Comparison of ENCODE assay signal across 17 cellular contexts in genomic region chr5:177376107-177376506, GRCh38. TPM values are rescaled to one million over a fixed set of nuclear protein-coding genes. Genes with fewer than 3 reads are reported as not detected.
A peak's percentile ranks its signal among the peaks of the same experiment; 100 is the strongest.
DNase-seq lines count a peak whose midpoint lies in the region; ATAC-seq, FAIRE-seq and TF ChIP-seq lines count a peak whose summit lies in the region.
"Had no signal": no experiment of that assay in that cellular context is flagged by ENCODE, and none has a peak within 500 bp of the region (broad histone marks: within the 10 kb centered on the region; RNA-seq: fewer than 3 reads in every experiment).

No MANE protein-coding gene starts in this region.

- H3K27me3 ChIP-seq in K562 (ENCODE audit: control insufficient read depth in 2 of 2, insufficient read depth in 2 of 2, low read length in 2 of 2) (no peaks in the 10 kb centered on the region), testis (no peaks in the 10 kb centered on the region), small intestine (ENCODE audit: control insufficient read depth in 2 of 2, insufficient read depth in 2 of 2, low read length in 2 of 2) (no peaks in the 10 kb centered on the region)
- H3K27me3 ChIP-seq in naive thymus-derived CD4-positive, alpha-beta T cell (ENCODE audit: control insufficient read depth in 2 of 2, insufficient read depth in 2 of 2, low read length in 2 of 2) = no peaks in the 10 kb centered on the region

- TF ChIP-seq POLR2A in K562 (conservative IDR thresholded peaks at IDR 0.05) (no peak), testis (IDR thresholded peaks at IDR 0.05) (no peak)

- H3K4me3 Mint-ChIP-seq in activated naive CD4-positive, alpha-beta T cell treated with anti-CD3 and anti-CD28 coated beads, Interleukin-2, amount 50 U/mL, for 24 hours = no peak overlapping the region
- H3K4me3 Mint-ChIP-seq in naive thymus-derived CD4-positive, alpha-beta T cell = peak overlapping the region in 1 of 10 donors; percentile 52

- H3K4me2 ChIP-seq in K562 (ENCODE audit: insufficient read depth, low read length) = no peak overlapping the region
- H3K4me2 ChIP-seq: A549, KMS-11 had no signal

- TF ChIP-seq EP300 in K562 (IDR thresholded peaks at IDR 0.05; ENCODE audit: low read length) = no peak

- FAIRE-seq in K562 (lab: Jason Lieb, UNC) = no peak
- no peak for FAIRE-seq in urothelium cell line (lab: Jason Lieb, UNC)
- FAIRE-seq in small intestine (lab: Jason Lieb, UNC) = no peak
- FAIRE-seq: A549, H54 had no signal

- H3K4me1 ChIP-seq in K562 (replicated peaks in 1 of 2; ENCODE audit: control insufficient read depth in 2 of 2, insufficient read depth in 2 of 2, low read length in 2 of 2) (peaks cover 19 to 36% of the 10 kb centered on the region in 2 experiments), testis (peaks cover 8% of the 10 kb centered on the region), small intestine (ENCODE audit: control insufficient read depth in 2 of 2, insufficient read depth in 1 of 2, low read depth in 1 of 2, low read length in 1 of 2) (no peaks in the 10 kb centered on the region)
- H3K4me1 ChIP-seq in naive thymus-derived CD4-positive, alpha-beta T cell (ENCODE audit: control insufficient read depth in 2 of 2, insufficient read depth in 2 of 2, low read length in 2 of 2) = peaks cover 30 to 53% of the 10 kb centered on the region in 2 donors

- no peak overlapping the region for H2AFZ ChIP-seq in K562 (ENCODE audit: low read depth, low read length)

- no peak overlapping the region for H3K9ac ChIP-seq in K562 (ENCODE audit: insufficient read depth in 1 of 2, low read depth in 2 of 2, low read length in 2 of 2)
- H3K9ac ChIP-seq: KMS-11 had no signal

- no peaks in the 10 kb centered on the region for H3K9me3 Mint-ChIP-seq in activated naive CD4-positive, alpha-beta T cell treated with anti-CD3 and anti-CD28 coated beads, Interleukin-2, amount 50 U/mL, for 24 hours
- H3K9me3 Mint-ChIP-seq in naive thymus-derived CD4-positive, alpha-beta T cell = no peaks in the 10 kb centered on the region

- BruUV-seq in K562 (replicated peaks; lab: Mats Ljungman, UMichigan) = no TSS peak

- 74% methylated on average over 11 of the region's 11 CpGs for WGBS in K562 (ENCODE audit: insufficient coverage, low coverage, missing lambda C conversion rate)
- 46 to 62% methylated on average over 11 of the region's 11 CpGs for WGBS in testis, 2 donors
- WGBS in small intestine, 3 donors = 76 to 85% (median 83%) methylated on average over 11 of the region's 11 CpGs

- H3K9me3 ChIP-seq in K562 (replicated peaks; ENCODE audit: control insufficient read depth, insufficient read depth, low read depth, low read length) (no peaks in the 10 kb centered on the region), testis (no peaks in the 10 kb centered on the region), small intestine (ENCODE audit: control insufficient read depth, low read depth) (no peaks in the 10 kb centered on the region)
- no peaks in the 10 kb centered on the region for H3K9me3 ChIP-seq in naive thymus-derived CD4-positive, alpha-beta T cell (ENCODE audit: control insufficient read depth in 2 of 3, low read length in 3 of 3)
- H3K9me3 ChIP-seq: A549 had no signal

- POLR2A ChIA-PET in K562 (lab: Yijun Ruan, JAX) = no interaction called here
- POLR2A ChIA-PET in naive thymus-derived CD4-positive, alpha-beta T cell (lab: Charles Lee) = interaction anchor here (0.7 to 0.8 kb wide), 2 partner anchors 24 to 64 kb away, joined by 3 read pairs; partner anchors contain the start of genes LMAN2 and MXD3

- peaks cover 4% of the 10 kb centered on the region for H3K9me1 ChIP-seq in K562 (ENCODE audit: control insufficient read depth, insufficient read depth, low read length)

- H3K79me2 ChIP-seq in K562 (ENCODE audit: control insufficient read depth, insufficient read depth, low read length) = no peaks in the 10 kb centered on the region; the same call in 2 of the 3 replicates

- H3K4me3 ChIP-seq in K562 (no peak overlapping the region), testis (no peak overlapping the region), small intestine (ENCODE audit: low read depth in 1 of 2, low read length in 2 of 2) (no peak overlapping the region)
- H3K4me3 ChIP-seq in naive thymus-derived CD4-positive, alpha-beta T cell (ENCODE audit: low read length) = no peak overlapping the region
- H3K4me3 ChIP-seq: A549 had no signal

- no peaks in the 10 kb centered on the region for H3K27me3 Mint-ChIP-seq in activated naive CD4-positive, alpha-beta T cell treated with anti-CD3 and anti-CD28 coated beads, Interleukin-2, amount 50 U/mL, for 24 hours
- H3K27me3 Mint-ChIP-seq in naive thymus-derived CD4-positive, alpha-beta T cell = no peaks in the 10 kb centered on the region

- no peaks in the 10 kb centered on the region for H4K20me1 ChIP-seq in K562 (replicated peaks; ENCODE audit: control insufficient read depth, insufficient read depth, low read length)

- H3K36me3 Mint-ChIP-seq in activated naive CD4-positive, alpha-beta T cell treated with anti-CD3 and anti-CD28 coated beads, Interleukin-2, amount 50 U/mL, for 24 hours = no peaks in the 10 kb centered on the region
- H3K36me3 Mint-ChIP-seq in naive thymus-derived CD4-positive, alpha-beta T cell = peaks cover 0 to 19% (median 4%) of the 10 kb centered on the region in 5 donors

- no peak for ATAC-seq in K562
- no peak for ATAC-seq in naive thymus-derived CD4-positive, alpha-beta T cell
- ATAC-seq: A549, PC-3 had no signal

- CTCF ChIA-PET in K562 (lab: Yijun Ruan, JAX; ENCODE audit: low intra/inter-chr PET ratio) = no interaction called here
- CTCF ChIA-PET in naive thymus-derived CD4-positive, alpha-beta T cell (lab: Charles Lee) = interaction anchor here (1.5 to 3.2 kb wide), 2 partner anchors 13 to 66 kb away, joined by 3 to 20 read pairs; no protein-coding TSS in a partner anchor

- intact Hi-C loops in K562 (cut with micrococcal nuclease) (no loop called here), testis (cut with DNase I; ENCODE audit: low total_unique reads) (no loop called here)
- intact Hi-C loops in naive thymus-derived CD4-positive, alpha-beta T cell (cut with micrococcal nuclease) = no loop called here

- H3K4me1 Mint-ChIP-seq in activated naive CD4-positive, alpha-beta T cell treated with anti-CD3 and anti-CD28 coated beads, Interleukin-2, amount 50 U/mL, for 24 hours = peaks cover 61% of the 10 kb centered on the region
- peaks cover 43 to 83% (median 61%) of the 10 kb centered on the region in 7 donors for H3K4me1 Mint-ChIP-seq in naive thymus-derived CD4-positive, alpha-beta T cell

- DNase-seq in activated naive CD4-positive, alpha-beta T cell treated with anti-CD3 and anti-CD28 coated beads, Interleukin-2, amount 50 U/mL, for 16 hours = no peak
- DNase-seq in K562 (ENCODE audit: extremely low read depth in 1 of 4, low spot score in 3 of 4) (no peak), testis (peak; percentile 67), urothelium cell line (ENCODE audit: low spot score) (no peak), small intestine (no peak), NCI-H2171 treated with DMSO at 0.1 percent for 48 hours (lab: John Stamatoyannopoulos, UW) (no peak)
- no peak for DNase-seq in naive thymus-derived CD4-positive, alpha-beta T cell
- DNase-seq: NCI-H1092 treated with DMSO at 0.1 percent for 48 hours, NCI-H187, NCI-H446 treated with DMSO at 0.1 percent for 48 hours, NCI-H748 treated with DMSO at 0.1 percent for 48 hours, PC-3 had no signal

- peak overlapping the region; percentile 88 for H3K27ac Mint-ChIP-seq in activated naive CD4-positive, alpha-beta T cell treated with anti-CD3 and anti-CD28 coated beads, Interleukin-2, amount 50 U/mL, for 24 hours
- H3K27ac Mint-ChIP-seq in naive thymus-derived CD4-positive, alpha-beta T cell = peak overlapping the region in 8 of 9 donors; percentile 70 to 94 (median 86)

- in situ Hi-C loops in K562 (cut with MboI) = no loop called here

- H3K36me3 ChIP-seq in K562 (ENCODE audit: control insufficient read depth, insufficient read depth, low read length) = peaks cover 23% of the 10 kb centered on the region; the same call in 2 of the 3 replicates
- peaks cover 0 to 15% (median 4%) of the 10 kb centered on the region in 3 experiments for H3K36me3 ChIP-seq in naive thymus-derived CD4-positive, alpha-beta T cell (ENCODE audit: control insufficient read depth in 2 of 3, insufficient read depth in 3 of 3, low read length in 3 of 3)
- H3K36me3 ChIP-seq in testis (ENCODE audit: low read depth, missing control alignments) = no peaks in the 10 kb centered on the region
- no peaks in the 10 kb centered on the region for H3K36me3 ChIP-seq in small intestine (ENCODE audit: control insufficient read depth in 2 of 2, insufficient read depth in 2 of 2, low read length in 2 of 2)

- TF ChIP-seq CTCF in K562 (IDR thresholded peaks at IDR 0.05 in 2 of 3, conservative IDR thresholded peaks at IDR 0.05 in 1 of 3; ENCODE audit: insufficient read depth in 2 of 3, low read depth in 1 of 3, low read length in 3 of 3) = no peak
- TF ChIP-seq CTCF in testis (IDR thresholded peaks at IDR 0.05) = no peak

- H3K27ac ChIP-seq in K562 (ENCODE audit: extremely low read depth, low read depth, low read length) (no peak overlapping the region), testis (peak overlapping the region in 1 of 2 donors; percentile 51), small intestine (ENCODE audit: low read depth in 1 of 2, low read length in 1 of 2) (no peak overlapping the region)
- H3K27ac ChIP-seq in naive thymus-derived CD4-positive, alpha-beta T cell (ENCODE audit: low read depth, low read length) = peak overlapping the region; percentile 40
- H3K27ac ChIP-seq: KMS-11 had no signal

- no peak for TF ChIP-seq RAD21 in K562 (CRISPR knock-in tag; conservative IDR thresholded peaks at IDR 0.05 in 1 of 2, IDR thresholded peaks at IDR 0.05 in 1 of 2)

RNA-seq across cellular contexts. Expression of gene SLC34A1, which starts 8.1 kb away (rescaled TPM):
- total RNA-seq in K562 (2011; cell fraction: chromatin; rRNA removed; ENCODE audit: low replicate concordance) = 0.09 TPM in 1 of 2 replicates, not detected in the other
- not detected in 2 replicates for total RNA-seq in K562 (2011; cell fraction: nucleolus; rRNA removed)
- total RNA-seq in K562 (2011; cell fraction: nucleoplasm; rRNA removed) = not detected in 2 replicates
- total RNA-seq in K562 (2014; rRNA removed) (not detected in 2 replicates), K562 (2014; rRNA removed; fragmentation: Illumina TruSeq; extraction: Trizol) (not detected in 2 replicates), K562 (2015; rRNA removed; fragmentation: Illumina TruSeq; extraction: Trizol) (not detected in 2 replicates), K562 (2021) (not detected in 2 replicates), testis (under 1 TPM in 1 of 2 donors, not detected in 1; 0.19 TPM)
- polyA plus RNA-seq in K562 (2011; rRNA removed) (not detected in 2 replicates), K562 (2014; fragmentation: Illumina TruSeq; extraction: Trizol) (not detected in 2 replicates), K562 (2014; fragmentation: Nextera tagmentation; extraction: Ambion mirVana) (not detected), K562 (2014; rRNA removed) (not detected in 2 replicates), testis (ENCODE audit: insufficient read depth, low read depth, low replicate concordance) (not detected), small intestine (under 1 TPM in 1 of 3 donors, not detected in 2; 0.01 TPM)
- polyA plus RNA-seq in K562 (2011; cell fraction: cytosol; rRNA removed) = not detected in 2 replicates
- not detected in 2 replicates for polyA plus RNA-seq in K562 (2011; cell fraction: nucleus; rRNA removed)
- polyA plus RNA-seq in K562 (2012) = not detected in 2 replicates
- not detected in 2 replicates for polyA minus RNA-seq in K562 (2011; rRNA and poly(A)+ RNA removed)
- polyA minus RNA-seq in K562 (2011; cell fraction: cytosol; rRNA and poly(A)+ RNA removed) = not detected in 2 replicates
- not detected in 2 replicates for polyA minus RNA-seq in K562 (2011; cell fraction: nucleus; rRNA and poly(A)+ RNA removed)
- total RNA-seq in naive thymus-derived CD4-positive, alpha-beta T cell = under 1 TPM in 2 of 5 experiments, not detected in 3; 0.27 to 0.29 TPM
- polyA plus RNA-seq in naive thymus-derived CD4-positive, alpha-beta T cell = not detected
- total RNA-seq: MCF 10A had no signal

RNA-seq across cellular contexts. Expression of gene RGS14, which starts 18.4 kb away (rescaled TPM):
- total RNA-seq in K562 (2011; cell fraction: chromatin; rRNA removed; ENCODE audit: low replicate concordance) = 35.8 and 98.9 TPM in 2 replicates
- total RNA-seq in K562 (2011; cell fraction: nucleolus; rRNA removed) = 87.6 and 104 TPM in 2 replicates
- total RNA-seq in K562 (2011; cell fraction: nucleoplasm; rRNA removed) = 52.4 and 57.0 TPM in 2 replicates
- 63.1 and 86.1 TPM in 2 replicates for total RNA-seq in K562 (2014; rRNA removed)
- 6.3 and 10.5 TPM in 2 replicates for total RNA-seq in K562 (2014; rRNA removed; fragmentation: Illumina TruSeq; extraction: Trizol)
- total RNA-seq in K562 (2015; rRNA removed; fragmentation: Illumina TruSeq; extraction: Trizol) = 34.5 and 38.8 TPM in 2 replicates
- total RNA-seq in K562 (2021) = 50.3 and 55.4 TPM in 2 replicates
- 21.2 and 40.8 TPM in 2 replicates for polyA plus RNA-seq in K562 (2011; rRNA removed)
- 54.2 and 98.9 TPM in 2 replicates for polyA plus RNA-seq in K562 (2011; cell fraction: cytosol; rRNA removed)
- 174 and 232 TPM in 2 replicates for polyA plus RNA-seq in K562 (2011; cell fraction: nucleus; rRNA removed)
- 40.9 and 53.0 TPM in 2 replicates for polyA plus RNA-seq in K562 (2012)
- polyA plus RNA-seq in K562 (2014; fragmentation: Illumina TruSeq; extraction: Trizol) = 42.0 and 46.3 TPM in 2 replicates
- polyA plus RNA-seq in K562 (2014; fragmentation: Nextera tagmentation; extraction: Ambion mirVana) = 1 to 10 TPM in 1 of 2 experiments, under 1 TPM in 1; 0.28 to 1.3 TPM
- polyA plus RNA-seq in K562 (2014; rRNA removed) = 75.9 and 101 TPM in 2 replicates
- 11.5 and 13.6 TPM in 2 replicates for polyA minus RNA-seq in K562 (2011; rRNA and poly(A)+ RNA removed)
- polyA minus RNA-seq in K562 (2011; cell fraction: cytosol; rRNA and poly(A)+ RNA removed) = 20.3 and 24.8 TPM in 2 replicates
- polyA minus RNA-seq in K562 (2011; cell fraction: nucleus; rRNA and poly(A)+ RNA removed) = 49.7 and 64.5 TPM in 2 replicates
- total RNA-seq in naive thymus-derived CD4-positive, alpha-beta T cell = 100 to 1,000 TPM in 3 of 5 experiments, 10 to 100 TPM in 2; 68.4 to 196 (median 112) TPM
- 100 to 1,000 TPM in 1 of 2 donors, 10 to 100 TPM in 1; 32.9 to 100 TPM for polyA plus RNA-seq in naive thymus-derived CD4-positive, alpha-beta T cell
- 10 to 100 TPM; 39.2 to 40.5 TPM for total RNA-seq in testis
- 25.3 TPM for polyA plus RNA-seq in testis (ENCODE audit: insufficient read depth, low read depth, low replicate concordance)
- 10 to 100 TPM; 12.8 to 22.7 (median 18.6) TPM for polyA plus RNA-seq in small intestine

RNA-seq across cellular contexts. Expression of gene PFN3, which starts 24.4 kb away (rescaled TPM):
- total RNA-seq in K562 (2011; cell fraction: chromatin; rRNA removed; ENCODE audit: low replicate concordance) = not detected in 2 replicates
- not detected in 2 replicates for total RNA-seq in K562 (2011; cell fraction: nucleolus; rRNA removed)
- not detected in 2 replicates for total RNA-seq in K562 (2011; cell fraction: nucleoplasm; rRNA removed)
- not detected in 2 replicates for total RNA-seq in K562 (2014; rRNA removed)
- total RNA-seq in K562 (2014; rRNA removed; fragmentation: Illumina TruSeq; extraction: Trizol) = not detected in 2 replicates
- total RNA-seq in K562 (2015; rRNA removed; fragmentation: Illumina TruSeq; extraction: Trizol) = not detected in 2 replicates
- total RNA-seq in K562 (2021) = not detected in 2 replicates
- not detected in 2 replicates for polyA plus RNA-seq in K562 (2011; rRNA removed)
- not detected in 2 replicates for polyA plus RNA-seq in K562 (2011; cell fraction: cytosol; rRNA removed)
- polyA plus RNA-seq in K562 (2011; cell fraction: nucleus; rRNA removed) = not detected in 2 replicates
- not detected in 2 replicates for polyA plus RNA-seq in K562 (2012)
- polyA plus RNA-seq in K562 (2014; fragmentation: Illumina TruSeq; extraction: Trizol) = not detected in 2 replicates
- polyA plus RNA-seq in K562 (2014; fragmentation: Nextera tagmentation; extraction: Ambion mirVana) = not detected
- polyA plus RNA-seq in K562 (2014; rRNA removed) = not detected in 2 replicates
- polyA minus RNA-seq in K562 (2011; rRNA and poly(A)+ RNA removed) = not detected in 2 replicates
- not detected in 2 replicates for polyA minus RNA-seq in K562 (2011; cell fraction: cytosol; rRNA and poly(A)+ RNA removed)
- 0.67 TPM in 1 of 2 replicates, not detected in the other for polyA minus RNA-seq in K562 (2011; cell fraction: nucleus; rRNA and poly(A)+ RNA removed)
- total RNA-seq in naive thymus-derived CD4-positive, alpha-beta T cell = not detected
- polyA plus RNA-seq in naive thymus-derived CD4-positive, alpha-beta T cell = not detected
- 10 to 100 TPM; 27.5 to 45.7 TPM for total RNA-seq in testis
- 7.4 TPM for polyA plus RNA-seq in testis (ENCODE audit: insufficient read depth, low read depth, low replicate concordance)
- not detected for polyA plus RNA-seq in small intestine
- total RNA-seq: MCF 10A, PC-3 had no signal
- polyA plus RNA-seq: A549 had no signal

RNA-seq across cellular contexts. Expression of gene LMAN2, which starts 24.6 kb away (rescaled TPM):
- total RNA-seq in K562 (2011; cell fraction: chromatin; rRNA removed; ENCODE audit: low replicate concordance) = 108 and 260 TPM in 2 replicates
- 422 and 429 TPM in 2 replicates for total RNA-seq in K562 (2011; cell fraction: nucleolus; rRNA removed)
- total RNA-seq in K562 (2011; cell fraction: nucleoplasm; rRNA removed) = 240 and 283 TPM in 2 replicates
- total RNA-seq in K562 (2014; rRNA removed) (200 and 216 TPM in 2 replicates), K562 (2014; rRNA removed; fragmentation: Illumina TruSeq; extraction: Trizol) (69.3 and 110 TPM in 2 replicates), K562 (2015; rRNA removed; fragmentation: Illumina TruSeq; extraction: Trizol) (179 and 196 TPM in 2 replicates), K562 (2021) (130 and 136 TPM in 2 replicates), testis (100 to 1,000 TPM; 355 TPM)
- polyA plus RNA-seq in K562 (2011; rRNA removed) (119 and 150 TPM in 2 replicates), K562 (2014; fragmentation: Illumina TruSeq; extraction: Trizol) (241 and 254 TPM in 2 replicates), K562 (2014; fragmentation: Nextera tagmentation; extraction: Ambion mirVana) (1 to 10 TPM; 2.7 to 8.5 TPM), K562 (2014; rRNA removed) (196 and 235 TPM in 2 replicates), testis (ENCODE audit: insufficient read depth, low read depth, low replicate concordance) (254 TPM), small intestine (100 to 1,000 TPM in 1 of 3 donors, 10 to 100 TPM in 2; 73.6 to 304 (median 91.9) TPM)
- 299 and 407 TPM in 2 replicates for polyA plus RNA-seq in K562 (2011; cell fraction: cytosol; rRNA removed)
- 207 and 224 TPM in 2 replicates for polyA plus RNA-seq in K562 (2011; cell fraction: nucleus; rRNA removed)
- 176 and 216 TPM in 2 replicates for polyA plus RNA-seq in K562 (2012)
- polyA minus RNA-seq in K562 (2011; rRNA and poly(A)+ RNA removed) = 113 and 151 TPM in 2 replicates
- 150 and 163 TPM in 2 replicates for polyA minus RNA-seq in K562 (2011; cell fraction: cytosol; rRNA and poly(A)+ RNA removed)
- 76.1 and 108 TPM in 2 replicates for polyA minus RNA-seq in K562 (2011; cell fraction: nucleus; rRNA and poly(A)+ RNA removed)
- 100 to 1,000 TPM in 2 of 5 experiments, 10 to 100 TPM in 3; 71.8 to 144 (median 99.7) TPM for total RNA-seq in naive thymus-derived CD4-positive, alpha-beta T cell
- polyA plus RNA-seq in naive thymus-derived CD4-positive, alpha-beta T cell = 100 to 1,000 TPM; 194 to 202 TPM

RNA-seq across cellular contexts. Expression of gene F12, which starts 33.3 kb away (rescaled TPM):
- total RNA-seq in K562 (2011; cell fraction: chromatin; rRNA removed; ENCODE audit: low replicate concordance) = 2.4 and 7.8 TPM in 2 replicates
- 12.2 and 13.2 TPM in 2 replicates for total RNA-seq in K562 (2011; cell fraction: nucleolus; rRNA removed)
- 5.8 and 6.0 TPM in 2 replicates for total RNA-seq in K562 (2011; cell fraction: nucleoplasm; rRNA removed)
- total RNA-seq in K562 (2014; rRNA removed) (13.8 and 23.9 TPM in 2 replicates), K562 (2014; rRNA removed; fragmentation: Illumina TruSeq; extraction: Trizol) (0.80 and 1.1 TPM in 2 replicates), K562 (2015; rRNA removed; fragmentation: Illumina TruSeq; extraction: Trizol) (3.6 and 4.7 TPM in 2 replicates), K562 (2021) (18.3 and 22.6 TPM in 2 replicates), testis (1 to 10 TPM; 5.3 to 5.8 TPM)
- polyA plus RNA-seq in K562 (2011; rRNA removed) (6.1 and 9.7 TPM in 2 replicates), K562 (2014; fragmentation: Illumina TruSeq; extraction: Trizol) (0.59 and 2.7 TPM in 2 replicates), K562 (2014; fragmentation: Nextera tagmentation; extraction: Ambion mirVana) (1 to 10 TPM in 1 of 2 experiments, under 1 TPM in 1; 0.91 to 1.3 TPM), K562 (2014; rRNA removed) (14.3 and 14.9 TPM in 2 replicates), testis (ENCODE audit: insufficient read depth, low read depth, low replicate concordance) (4.9 TPM), small intestine (10 to 100 TPM; 17.0 to 22.4 (median 20.3) TPM)
- 11.4 and 33.1 TPM in 2 replicates for polyA plus RNA-seq in K562 (2011; cell fraction: cytosol; rRNA removed)
- 19.4 and 31.1 TPM in 2 replicates for polyA plus RNA-seq in K562 (2011; cell fraction: nucleus; rRNA removed)
- 15.5 and 16.0 TPM in 2 replicates for polyA plus RNA-seq in K562 (2012)
- polyA minus RNA-seq in K562 (2011; rRNA and poly(A)+ RNA removed) = 0.63 and 1.6 TPM in 2 replicates
- polyA minus RNA-seq in K562 (2011; cell fraction: cytosol; rRNA and poly(A)+ RNA removed) = 8.3 and 17.7 TPM in 2 replicates
- 3.9 and 6.0 TPM in 2 replicates for polyA minus RNA-seq in K562 (2011; cell fraction: nucleus; rRNA and poly(A)+ RNA removed)
- total RNA-seq in naive thymus-derived CD4-positive, alpha-beta T cell = 1 to 10 TPM in 1 of 5 experiments, under 1 TPM in 2, not detected in 2; 0.16 to 2.1 (median 0.34) TPM
- under 1 TPM in 1 of 2 donors, not detected in 1; 0.64 TPM for polyA plus RNA-seq in naive thymus-derived CD4-positive, alpha-beta T cell
